8 cellular contexts compared by ENCODE assay signal in genomic region chr19:54095136-54095858, GRCh38. TPM values are rescaled to one million over a fixed set of nuclear protein-coding genes. Genes with fewer than 3 reads are reported as not detected.
DNase-seq lines count a peak whose midpoint lies in the region; ATAC-seq, FAIRE-seq and TF ChIP-seq lines count a peak whose summit lies in the region.

No MANE protein-coding gene starts in this region.

- DNase-seq in left ventricle myocardium inferior (no peak), left ventricle myocardium superior (no peak), chondrocyte (ENCODE audit: low spot score) (peak; percentile 89), mesendoderm (no peak), uterus (no peak), AG20443 (ENCODE audit: low spot score) (no peak), small intestine (no peak), A172 (ENCODE audit: low spot score) (no peak)

- H3K23ac ChIP-seq in mesendoderm (ENCODE audit: low read length) = no peak overlapping the region

- H3K27me3 Mint-ChIP-seq in chondrocyte (ENCODE audit: low read depth) = peaks cover 5% of the 10 kb centered on the region

- H3K9ac ChIP-seq in mesendoderm (ENCODE audit: low read length) = peak overlapping the region; percentile 80

- no peak overlapping the region for H4K5ac ChIP-seq in mesendoderm (ENCODE audit: low read length)

- H4K8ac ChIP-seq in mesendoderm (ENCODE audit: low read depth, low read length) = no peak overlapping the region

- H3K9me3 Mint-ChIP-seq in chondrocyte (ENCODE audit: low read depth) = no peaks in the 10 kb centered on the region

- FAIRE-seq in small intestine (lab: Jason Lieb, UNC) = no peak

- H3K18ac ChIP-seq in mesendoderm (ENCODE audit: low read length) = peak overlapping the region; percentile 7

- H2AK5ac ChIP-seq in mesendoderm (ENCODE audit: low read length) = no peak overlapping the region

- no peak for TF ChIP-seq POLR2A in uterus (IDR thresholded peaks at IDR 0.05)

- no peak overlapping the region for H2BK5ac ChIP-seq in mesendoderm (ENCODE audit: low read length)

- no peaks in the 10 kb centered on the region for H3K79me1 ChIP-seq in mesendoderm (ENCODE audit: low read length)

- H3K4me3 ChIP-seq in left ventricle myocardium inferior (peak overlapping the region; percentile 50), mesendoderm (ENCODE audit: low read length) (peak overlapping the region; percentile 53), uterus (peak overlapping the region; percentile 9 to 29), small intestine (ENCODE audit: low read depth in 1 of 2, low read length in 2 of 2) (peak overlapping the region in 1 of 2 donors; percentile 36)

- H3K27ac ChIP-seq in left ventricle myocardium inferior (replicated peaks) = no peak overlapping the region
- H3K27ac ChIP-seq in mesendoderm (ENCODE audit: low read depth, low read length) = no peak overlapping the region
- H3K27ac ChIP-seq in uterus = no peak overlapping the region
- no peak overlapping the region for H3K27ac ChIP-seq in small intestine (ENCODE audit: low read depth in 1 of 2, low read length in 1 of 2)

- H2BK120ac ChIP-seq in mesendoderm (ENCODE audit: low read depth, low read length) = no peak overlapping the region

- H2BK15ac ChIP-seq in mesendoderm (replicated peaks; ENCODE audit: low read depth) = no peak overlapping the region

- no peaks in the 10 kb centered on the region for H3K36me3 Mint-ChIP-seq in chondrocyte (ENCODE audit: low read depth)

- H3K36me3 ChIP-seq in left ventricle myocardium inferior (no peaks in the 10 kb centered on the region), mesendoderm (ENCODE audit: control insufficient read depth, insufficient read depth, low read length) (no peaks in the 10 kb centered on the region), uterus (no peaks in the 10 kb centered on the region), small intestine (ENCODE audit: control insufficient read depth in 2 of 2, insufficient read depth in 2 of 2, low read length in 2 of 2) (no peaks in the 10 kb centered on the region)

- no peaks in the 10 kb centered on the region for H3K79me2 ChIP-seq in mesendoderm (ENCODE audit: control insufficient read depth, insufficient read depth, low read length)

- peak overlapping the region; percentile 69 for H3K4me3 Mint-ChIP-seq in chondrocyte (ENCODE audit: unreplicated experiment)

- H3K27ac Mint-ChIP-seq in chondrocyte (ENCODE audit: unreplicated experiment) = no peak overlapping the region

- no peaks in the 10 kb centered on the region for H3K9me3 ChIP-seq in left ventricle myocardium inferior (replicated peaks)
- H3K9me3 ChIP-seq in uterus = no peaks in the 10 kb centered on the region
- no peaks in the 10 kb centered on the region for H3K9me3 ChIP-seq in small intestine (ENCODE audit: control insufficient read depth, low read depth)

- no CpG with 5 or more reads among the region's 22 CpGs for WGBS in mesendoderm (ENCODE audit: extremely low coverage, insufficient coverage, low lambda C conversion rate)
- WGBS in small intestine, 3 donors = 69 to 85% (median 70%) methylated on average over 18 to 22 of the region's 22 CpGs

- TF ChIP-seq CTCF in left ventricle myocardium inferior (IDR thresholded peaks at IDR 0.05; ENCODE audit: borderline replicate concordance) = no peak
- TF ChIP-seq CTCF in chondrocyte (IDR thresholded peaks at IDR 0.05) = no peak
- TF ChIP-seq CTCF in uterus (IDR thresholded peaks at IDR 0.05) = no peak

- H3K4me1 Mint-ChIP-seq in chondrocyte (ENCODE audit: low read depth) = peaks cover 9% of the 10 kb centered on the region

- H3K4me2 ChIP-seq in mesendoderm (ENCODE audit: low read length) = peak overlapping the region; percentile 90

- intact Hi-C loops in left ventricle myocardium inferior (cut with micrococcal nuclease) (no loop called here), left ventricle myocardium superior (cut with micrococcal nuclease) (no loop called here), uterus (cut with DNase I; ENCODE audit: low total_unique reads) (no loop called here)

- H3K56ac ChIP-seq in mesendoderm (ENCODE audit: low read length) = peak overlapping the region; percentile 93

- ATAC-seq in left ventricle myocardium superior = no peak

- H3K4ac ChIP-seq in mesendoderm (ENCODE audit: low read depth, low read length) = no peak overlapping the region

- peaks cover 6% of the 10 kb centered on the region for H3K4me1 ChIP-seq in left ventricle myocardium inferior
- no peaks in the 10 kb centered on the region for H3K4me1 ChIP-seq in mesendoderm (ENCODE audit: control insufficient read depth, low read depth, low read length)
- H3K4me1 ChIP-seq in uterus = peaks cover 0 to 5% of the 10 kb centered on the region in 2 donors
- H3K4me1 ChIP-seq in small intestine (ENCODE audit: control insufficient read depth in 2 of 2, insufficient read depth in 1 of 2, low read depth in 1 of 2, low read length in 1 of 2) = no peaks in the 10 kb centered on the region

- H3K27me3 ChIP-seq in left ventricle myocardium inferior (ENCODE audit: low read depth) = peaks cover 75% of the 10 kb centered on the region
- no peaks in the 10 kb centered on the region for H3K27me3 ChIP-seq in mesendoderm (ENCODE audit: insufficient read depth, low read length, poor library complexity)
- H3K27me3 ChIP-seq in uterus = peaks cover 0 to 4% of the 10 kb centered on the region in 2 donors
- H3K27me3 ChIP-seq in small intestine (ENCODE audit: control insufficient read depth in 2 of 2, insufficient read depth in 2 of 2, low read length in 2 of 2) = peaks cover 0 to 11% of the 10 kb centered on the region in 2 donors

RNA-seq across cellular contexts. Expression of gene OSCAR, which starts 5.3 kb away (rescaled TPM):
- total RNA-seq in left ventricle myocardium inferior = 0.33 TPM
- 1.1 TPM for total RNA-seq in left ventricle myocardium superior
- 0.21 to 0.48 TPM (median 0.37 TPM) in 3 replicates for total RNA-seq in chondrocyte
- 0.29 TPM for polyA plus RNA-seq in mesendoderm (2013, experiment 1 of 2)
- 0.28 TPM for polyA plus RNA-seq in mesendoderm (2013, experiment 2 of 2)
- 1 to 10 TPM in 1 of 4 donors, under 1 TPM in 1, not detected in 2; 0.91 to 6.5 TPM for total RNA-seq in uterus
- under 1 TPM; 0.54 to 0.89 (median 0.81) TPM for polyA plus RNA-seq in small intestine
- 0.41 TPM in 1 of 2 replicates, not detected in the other for total RNA-seq in A172 (2014; rRNA removed; shearing (Covaris generic))

RNA-seq across cellular contexts. Expression of gene NDUFA3, which starts 7.4 kb away (rescaled TPM):
- total RNA-seq in left ventricle myocardium inferior = 503 TPM
- total RNA-seq in left ventricle myocardium superior = 589 TPM
- total RNA-seq in chondrocyte = 77.4 to 93.7 TPM (median 92.1 TPM) in 3 replicates
- polyA plus RNA-seq in mesendoderm (2013, experiment 1 of 2) = 649 TPM
- polyA plus RNA-seq in mesendoderm (2013, experiment 2 of 2) = 630 TPM
- 10 to 100 TPM in 1 of 4 donors, 1 to 10 TPM in 2, not detected in 1; 4.7 to 65.8 (median 5.5) TPM for total RNA-seq in uterus
- 100 to 1,000 TPM; 179 to 409 (median 243) TPM for polyA plus RNA-seq in small intestine
- total RNA-seq in A172 (2014; rRNA removed; shearing (Covaris generic)) = 79.7 and 156 TPM in 2 replicates

RNA-seq across cellular contexts. Expression of gene TARM1, which starts 14.1 kb away (rescaled TPM):
- not detected for total RNA-seq in left ventricle myocardium inferior
- not detected for total RNA-seq in left ventricle myocardium superior
- not detected in 3 replicates for total RNA-seq in chondrocyte
- polyA plus RNA-seq in mesendoderm (2013, experiment 1 of 2) = not detected
- not detected for polyA plus RNA-seq in mesendoderm (2013, experiment 2 of 2)
- not detected for total RNA-seq in uterus
- polyA plus RNA-seq in small intestine = not detected
- total RNA-seq in A172 (2014; rRNA removed; shearing (Covaris generic)) = not detected in 2 replicates

RNA-seq across cellular contexts. Expression of gene TFPT, which starts 20.2 kb away (rescaled TPM):
- 14.5 TPM for total RNA-seq in left ventricle myocardium inferior
- total RNA-seq in left ventricle myocardium superior = 14.3 TPM
- total RNA-seq in chondrocyte = 23.3 to 28.5 TPM (median 28.0 TPM) in 3 replicates
- polyA plus RNA-seq in mesendoderm (2013, experiment 1 of 2) = 11.1 TPM
- 10.4 TPM for polyA plus RNA-seq in mesendoderm (2013, experiment 2 of 2)
- 10 to 100 TPM in 2 of 4 donors, 1 to 10 TPM in 1, under 1 TPM in 1; 0.88 to 37.1 (median 9.9) TPM for total RNA-seq in uterus
- 10 to 100 TPM; 22.6 to 26.5 (median 23.6) TPM for polyA plus RNA-seq in small intestine
- 49.9 and 53.8 TPM in 2 replicates for total RNA-seq in A172 (2014; rRNA removed; shearing (Covaris generic))

RNA-seq across cellular contexts. Expression of gene PRPF31, which starts 20.3 kb away (rescaled TPM):
- total RNA-seq in left ventricle myocardium inferior = 39.5 TPM
- total RNA-seq in left ventricle myocardium superior = 43.2 TPM
- 45.8 to 62.5 TPM (median 45.9 TPM) in 3 replicates for total RNA-seq in chondrocyte
- 85.5 TPM for polyA plus RNA-seq in mesendoderm (2013, experiment 1 of 2)
- 87.1 TPM for polyA plus RNA-seq in mesendoderm (2013, experiment 2 of 2)
- 10 to 100 TPM; 17.9 to 97.3 (median 52.6) TPM for total RNA-seq in uterus
- polyA plus RNA-seq in small intestine = 10 to 100 TPM; 44.3 to 57.0 (median 47.6) TPM
- total RNA-seq in A172 (2014; rRNA removed; shearing (Covaris generic)) = 135 and 162 TPM in 2 replicates
